8 cellular contexts compared by ENCODE assay signal in the genomic region with DNA sequence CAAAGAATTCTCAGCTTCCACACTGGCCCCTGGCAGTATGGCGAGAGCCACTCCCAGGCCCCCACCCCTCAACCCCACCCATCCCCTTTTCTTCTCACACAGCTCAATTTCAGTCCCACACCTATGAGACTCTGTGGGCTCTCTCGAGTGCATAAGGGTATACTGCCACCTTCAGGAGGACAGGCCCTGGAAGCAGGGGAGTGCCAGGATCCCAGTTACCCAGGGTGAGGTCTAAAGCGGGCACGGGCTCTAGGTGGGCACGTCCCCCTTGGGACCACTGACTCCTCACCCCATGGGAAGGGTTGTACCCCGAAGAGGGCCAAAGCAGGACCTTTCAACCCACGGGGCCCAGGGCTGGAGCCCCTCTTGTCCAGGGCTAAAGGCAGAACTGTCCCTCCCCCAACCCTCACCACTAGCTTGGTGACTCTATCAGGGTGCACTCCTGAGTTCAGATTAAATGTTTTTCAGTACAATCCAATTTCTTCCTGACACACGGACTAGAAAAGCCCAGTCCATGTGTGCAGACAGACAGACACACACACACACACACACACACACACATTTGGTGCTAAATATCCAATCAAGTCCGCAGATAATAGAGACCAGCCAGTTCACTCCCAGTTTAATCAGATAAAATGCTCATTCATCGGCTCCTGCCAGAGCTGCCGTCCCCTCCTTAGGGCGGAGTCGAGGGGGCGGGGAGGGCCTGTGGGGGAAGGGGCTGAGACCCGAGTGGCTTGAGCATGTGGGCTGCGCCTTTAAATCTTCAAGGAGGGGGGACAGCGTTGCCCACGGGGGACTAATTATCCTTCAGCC. TPM values are rescaled to one million over a fixed set of nuclear protein-coding genes. Genes with fewer than 3 reads are reported as not detected.
A peak's percentile ranks its signal among the peaks of the same experiment; 100 is the strongest.
DNase-seq lines count a peak whose midpoint lies in the region; ATAC-seq and TF ChIP-seq lines count a peak whose summit lies in the region.

No MANE protein-coding gene starts in this region.

- no peak overlapping the region for H3K4me2 ChIP-seq in Karpas-422 (ENCODE audit: low read depth, low read length, poor library complexity, severe bottlenecking)

- H3K79me2 ChIP-seq in Karpas-422 (ENCODE audit: low read length): no peaks in the 10 kb centered on the region

- no peak for TF ChIP-seq POLR2A in Peyer's patch (IDR thresholded peaks at IDR 0.05)

- no peaks in the 10 kb centered on the region for H3K36me3 ChIP-seq in Karpas-422 (ENCODE audit: insufficient read depth, low read length)
- H3K36me3 ChIP-seq in Peyer's patch: no peaks in the 10 kb centered on the region

- no peak overlapping the region for H3K4me3 ChIP-seq in Karpas-422 (ENCODE audit: low read length)
- no peak overlapping the region for H3K4me3 ChIP-seq in Peyer's patch

- no peak overlapping the region for H3K27ac Mint-ChIP-seq in activated T-helper 1 cell treated with anti-CD3 and anti-CD28 coated beads, Interleukin-12 subunit alpha, Interleukin-12 subunit beta, Interleukin-2, Interleukin-4 antibody, amounts not matched to agents 30 ng/mL and 10 ng/mL and 1 ng/mL, durations not matched to agents 14 hours and 24 hours and 36 hours

- H3K9ac ChIP-seq in Karpas-422 (ENCODE audit: low read length): no peak overlapping the region

- no peaks in the 10 kb centered on the region for H3K9me2 ChIP-seq in Karpas-422 (replicated peaks; ENCODE audit: insufficient read depth, low read length)

- DNase-seq in ELF-1 (ENCODE audit: low read depth, low spot score) (peak; percentile 63), Karpas-422 (peak; percentile 85), Peyer's patch (peak in 1 of 3 donors; percentile 55), caudate nucleus (lab: John Stamatoyannopoulos, UW) (peak in 38 of 61 donors; percentile 1 to 69 (median 24)), left kidney (ENCODE audit: low read depth, low spot score) (peak; percentile 89), superior temporal gyrus (ENCODE audit: extremely low spot score) (peak; percentile 71)
- DNase-seq in activated T-helper 1 cell treated with anti-CD3 and anti-CD28 coated beads, Interleukin-12 subunit alpha, Interleukin-12 subunit beta, Interleukin-2, Interleukin-4 antibody, amounts not matched to agents 30 ng/mL and 10 ng/mL and 1 ng/mL, durations not matched to agents 14 hours and 24 hours and 36 hours (ENCODE audit: low spot score): no peak

- no peaks in the 10 kb centered on the region for H3K4me1 Mint-ChIP-seq in activated T-helper 1 cell treated with anti-CD3 and anti-CD28 coated beads, Interleukin-12 subunit alpha, Interleukin-12 subunit beta, Interleukin-2, Interleukin-4 antibody, amounts not matched to agents 30 ng/mL and 10 ng/mL and 1 ng/mL, durations not matched to agents 14 hours and 24 hours and 36 hours (ENCODE audit: low read depth)

- no peaks in the 10 kb centered on the region for H3K9me3 Mint-ChIP-seq in activated T-helper 1 cell treated with anti-CD3 and anti-CD28 coated beads, Interleukin-12 subunit alpha, Interleukin-12 subunit beta, Interleukin-2, Interleukin-4 antibody, amounts not matched to agents 30 ng/mL and 10 ng/mL and 1 ng/mL, durations not matched to agents 14 hours and 24 hours and 36 hours

- H3K27me3 Mint-ChIP-seq in activated T-helper 1 cell treated with anti-CD3 and anti-CD28 coated beads, Interleukin-12 subunit alpha, Interleukin-12 subunit beta, Interleukin-2, Interleukin-4 antibody, amounts not matched to agents 30 ng/mL and 10 ng/mL and 1 ng/mL, durations not matched to agents 14 hours and 24 hours and 36 hours (ENCODE audit: insufficient read depth): peaks cover 27% of the 10 kb centered on the region

- H3K27ac ChIP-seq in Karpas-422 (ENCODE audit: low read length): no peak overlapping the region
- H3K27ac ChIP-seq in Peyer's patch: no peak overlapping the region
- H3K27ac ChIP-seq in caudate nucleus (ENCODE audit: low read depth, low read length): no peak overlapping the region

- intact Hi-C loops in activated T-helper 1 cell treated with anti-CD3 and anti-CD28 coated beads, Interleukin-12 subunit alpha, Interleukin-12 subunit beta, Interleukin-2, Interleukin-4 antibody, amounts not matched to agents 30 ng/mL and 10 ng/mL and 1 ng/mL, durations not matched to agents 14 hours and 24 hours and 36 hours (cut with micrococcal nuclease): no loop called here

- H4K20me1 ChIP-seq in Karpas-422 (ENCODE audit: insufficient read depth, low read depth, low read length): no peaks in the 10 kb centered on the region; the same call in 1 of the 2 replicates

- H3K4me1 ChIP-seq in Karpas-422 (ENCODE audit: low read length) (no peaks in the 10 kb centered on the region), Peyer's patch (no peaks in the 10 kb centered on the region)

- ATAC-seq in HG02678 (IDR thresholded peaks at IDR 0.05; ENCODE audit: unreplicated experiment): no peak

- H3K36me3 Mint-ChIP-seq in activated T-helper 1 cell treated with anti-CD3 and anti-CD28 coated beads, Interleukin-12 subunit alpha, Interleukin-12 subunit beta, Interleukin-2, Interleukin-4 antibody, amounts not matched to agents 30 ng/mL and 10 ng/mL and 1 ng/mL, durations not matched to agents 14 hours and 24 hours and 36 hours (ENCODE audit: low read depth): no peaks in the 10 kb centered on the region

- H3K9me3 ChIP-seq in Karpas-422 (ENCODE audit: low read length): no peaks in the 10 kb centered on the region
- H3K9me3 ChIP-seq in Peyer's patch: no peaks in the 10 kb centered on the region

- no peak overlapping the region for H2AFZ ChIP-seq in Karpas-422 (ENCODE audit: low read length)

- H3K27me3 ChIP-seq in Karpas-422 (ENCODE audit: low read length) (no peaks in the 10 kb centered on the region), Peyer's patch (no peaks in the 10 kb centered on the region)

- peak in 5 of 6 experiments; percentile 6 to 49 (median 45) for TF ChIP-seq CTCF in Peyer's patch (IDR thresholded peaks at IDR 0.05)

- H3K4me3 Mint-ChIP-seq in activated T-helper 1 cell treated with anti-CD3 and anti-CD28 coated beads, Interleukin-12 subunit alpha, Interleukin-12 subunit beta, Interleukin-2, Interleukin-4 antibody, amounts not matched to agents 30 ng/mL and 10 ng/mL and 1 ng/mL, durations not matched to agents 14 hours and 24 hours and 36 hours: no peak overlapping the region

RNA-seq across cellular contexts. Expression of gene CYP11A1, which starts 59.4 kb away (rescaled TPM):
- total RNA-seq in Karpas-422 (2014; rRNA removed; shearing (Covaris generic); ENCODE audit: low replicate concordance): not detected in 2 replicates
- total RNA-seq in Peyer's patch: 1 to 10 TPM in 3 of 4 donors, under 1 TPM in 1; 0.88 to 6.6 (median 3.3) TPM
- total RNA-seq in activated T-helper 1 cell treated with anti-CD3 and anti-CD28 coated beads, Interleukin-12 subunit alpha, Interleukin-12 subunit beta, Interleukin-2, Interleukin-4 antibody, amounts not matched to agents 30 ng/mL and 10 ng/mL and 1 ng/mL, durations not matched to agents 14 hours and 24 hours and 36 hours: not detected in 2 replicates
